In the genomic region with DNA sequence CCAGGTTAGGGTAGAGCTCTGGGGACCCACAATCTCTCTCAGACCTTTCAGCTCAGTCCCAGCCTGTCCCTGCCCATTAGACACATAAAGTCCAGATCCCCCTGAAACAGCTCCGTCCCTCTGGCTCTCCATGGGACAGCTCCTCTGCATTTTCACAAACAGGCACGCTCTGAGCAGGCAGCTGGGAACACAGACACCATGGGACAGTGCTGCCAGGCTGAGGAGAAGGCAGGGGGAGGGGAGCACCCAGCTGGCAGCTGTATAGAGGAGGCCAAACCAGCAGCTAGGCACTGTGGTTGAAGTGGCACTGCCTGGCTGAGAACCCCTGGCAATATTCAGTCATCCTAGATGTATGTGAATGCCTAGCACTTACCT, we compare ENCODE assay signal across 9 cellular contexts. TPM values are rescaled to one million over a fixed set of nuclear protein-coding genes. Genes with fewer than 3 reads are reported as not detected.
DNase-seq lines count a peak whose midpoint lies in the region; ATAC-seq and TF ChIP-seq lines count a peak whose summit lies in the region.
"Had no signal": no experiment of that assay in that cellular context is flagged by ENCODE, and none has a peak within 500 bp of the region (broad histone marks: within the 10 kb centered on the region; RNA-seq: fewer than 3 reads in every experiment).

No MANE protein-coding gene starts in this region.

- no peak overlapping the region for H2BK12ac ChIP-seq in trophoblast cell (ENCODE audit: low read length)

- H3K23ac ChIP-seq in trophoblast cell (ENCODE audit: low read length), result no peak overlapping the region

- no peak overlapping the region for H4K8ac ChIP-seq in trophoblast cell (ENCODE audit: low read depth, low read length)

- H2AFZ ChIP-seq in trophoblast cell (ENCODE audit: insufficient read depth, low read length, poor library complexity), result no peak overlapping the region

- H3K36me3 Mint-ChIP-seq in T-helper 2 cell treated with Interferon-gamma antibody and Interleukin-4, amounts not matched to agents 5 μg/mL and 100 μg/mL, for 36 hours (ENCODE audit: low read depth), result peaks cover 36% of the 10 kb centered on the region
- peaks cover 56% of the 10 kb centered on the region for H3K36me3 Mint-ChIP-seq in activated T-helper 17 cell treated with anti-CD3 and anti-CD28 coated beads, Interleukin-2, amount 50 U/mL, for 72 hours (ENCODE audit: low read depth)

- no peak overlapping the region for H3K18ac ChIP-seq in trophoblast cell (ENCODE audit: low read length)

- 83% methylated on average over 1 of the region's 2 CpGs for WGBS in suprapubic skin
- WGBS in trophoblast cell (ENCODE audit: extremely low coverage, insufficient coverage, insufficient read length), result no CpG with 5 or more reads among the region's 2 CpGs

- H2BK120ac ChIP-seq in trophoblast cell (ENCODE audit: insufficient read depth, low read length, poor library complexity), result no peak overlapping the region

- no peak for DNase-seq in T-helper 2 cell treated with Interferon-gamma antibody and Interleukin-4, amounts not matched to agents 5 μg/mL and 100 μg/mL, for 36 hours (ENCODE audit: low spot score)
- DNase-seq in T-helper 2 cell, result no peak
- no peak for DNase-seq in suprapubic skin (ENCODE audit: low spot score in 2 of 2)
- no peak for DNase-seq in HPDE6-E6E7 (ENCODE audit: extremely low spot score)
- no peak for DNase-seq in trophoblast cell
- DNase-seq: NCI-H82 had no signal

- H3K9me3 ChIP-seq in suprapubic skin, result no peaks in the 10 kb centered on the region
- no peaks in the 10 kb centered on the region for H3K9me3 ChIP-seq in trophoblast cell (ENCODE audit: insufficient read depth, low read depth, low read length)

- no peak overlapping the region for H2BK5ac ChIP-seq in trophoblast cell (ENCODE audit: low read depth, low read length, poor library complexity)

- H3K4me2 ChIP-seq in trophoblast cell (ENCODE audit: low read length), result no peak overlapping the region

- peak overlapping the region; percentile 98 for H3K27ac ChIP-seq in layer of hippocampus (ENCODE audit: low read depth, low read length)
- peak overlapping the region; percentile 95 for H3K27ac ChIP-seq in suprapubic skin
- H3K27ac ChIP-seq in trophoblast cell (ENCODE audit: low read depth, low read length), result no peak overlapping the region

- H3K4me1 ChIP-seq in suprapubic skin (peaks cover 62% of the 10 kb centered on the region), trophoblast cell (ENCODE audit: control insufficient read depth in 1 of 2, insufficient read depth in 2 of 2, low read length in 2 of 2) (peaks cover 22% of the 10 kb centered on the region in 2 experiments)

- no peak for TF ChIP-seq POLR2A in suprapubic skin (IDR thresholded peaks at IDR 0.05)

- no peak overlapping the region for H3K14ac ChIP-seq in trophoblast cell (ENCODE audit: low read length)

- H3K79me1 ChIP-seq in trophoblast cell (ENCODE audit: low read length), result peaks cover 22% of the 10 kb centered on the region

- TF ChIP-seq EP300 in suprapubic skin (IDR thresholded peaks at IDR 0.05), result no peak

- H3K4me3 ChIP-seq in suprapubic skin (peak overlapping the region; percentile 89), trophoblast cell (ENCODE audit: low read depth, low read length) (no peak overlapping the region)

- no peak overlapping the region for H3K9ac ChIP-seq in trophoblast cell (ENCODE audit: low read length)

- H4K12ac ChIP-seq in trophoblast cell (ENCODE audit: low read depth, low read length), result no peak overlapping the region

- no peak for TF ChIP-seq CTCF in suprapubic skin (IDR thresholded peaks at IDR 0.05)

- no peak overlapping the region for H2AK5ac ChIP-seq in trophoblast cell (ENCODE audit: low read length)

- H3K4me3 Mint-ChIP-seq in T-helper 2 cell treated with Interferon-gamma antibody and Interleukin-4, amounts not matched to agents 5 μg/mL and 100 μg/mL, for 36 hours, result peak overlapping the region; percentile 90
- peak overlapping the region; percentile 91 for H3K4me3 Mint-ChIP-seq in activated T-helper 17 cell treated with anti-CD3 and anti-CD28 coated beads, Interleukin-2, amount 50 U/mL, for 72 hours

- ATAC-seq in activated T-helper 17 cell treated with anti-CD3 and anti-CD28 coated beads, Interleukin-2, amount 50 U/mL, for 72 hours (replicated peaks), result no peak
- ATAC-seq in GM19328 (IDR thresholded peaks at IDR 0.05; ENCODE audit: unreplicated experiment), result no peak

- H4K91ac ChIP-seq in trophoblast cell (ENCODE audit: low read depth, low read length), result no peak overlapping the region

- H3K27me3 ChIP-seq in layer of hippocampus (ENCODE audit: control insufficient read depth, insufficient read depth, low read length) (no peaks in the 10 kb centered on the region), suprapubic skin (no peaks in the 10 kb centered on the region), trophoblast cell (ENCODE audit: insufficient read depth, low read length) (no peaks in the 10 kb centered on the region)

- H3K27me3 Mint-ChIP-seq in T-helper 2 cell treated with Interferon-gamma antibody and Interleukin-4, amounts not matched to agents 5 μg/mL and 100 μg/mL, for 36 hours (ENCODE audit: low read depth), result peaks cover 11% of the 10 kb centered on the region
- no peaks in the 10 kb centered on the region for H3K27me3 Mint-ChIP-seq in activated T-helper 17 cell treated with anti-CD3 and anti-CD28 coated beads, Interleukin-2, amount 50 U/mL, for 72 hours

- H3K79me2 ChIP-seq in trophoblast cell (ENCODE audit: control insufficient read depth, insufficient read depth, low read length, poor library complexity), result peaks cover 9% of the 10 kb centered on the region

- no peak overlapping the region for H3K4ac ChIP-seq in trophoblast cell (ENCODE audit: low read depth, low read length)

- no peaks in the 10 kb centered on the region for H3K9me3 Mint-ChIP-seq in T-helper 2 cell treated with Interferon-gamma antibody and Interleukin-4, amounts not matched to agents 5 μg/mL and 100 μg/mL, for 36 hours
- no peaks in the 10 kb centered on the region for H3K9me3 Mint-ChIP-seq in activated T-helper 17 cell treated with anti-CD3 and anti-CD28 coated beads, Interleukin-2, amount 50 U/mL, for 72 hours

- H3K36me3 ChIP-seq in suprapubic skin (peaks cover 21% of the 10 kb centered on the region), trophoblast cell (ENCODE audit: control insufficient read depth in 1 of 2, insufficient read depth in 2 of 2, low read length in 2 of 2) (peaks cover 0 to 3% of the 10 kb centered on the region in 2 experiments)

- H3K4me1 Mint-ChIP-seq in T-helper 2 cell treated with Interferon-gamma antibody and Interleukin-4, amounts not matched to agents 5 μg/mL and 100 μg/mL, for 36 hours (ENCODE audit: low read depth), result peaks cover 44% of the 10 kb centered on the region
- peaks cover 45% of the 10 kb centered on the region for H3K4me1 Mint-ChIP-seq in activated T-helper 17 cell treated with anti-CD3 and anti-CD28 coated beads, Interleukin-2, amount 50 U/mL, for 72 hours

- peak overlapping the region; percentile 41 for H3K27ac Mint-ChIP-seq in T-helper 2 cell treated with Interferon-gamma antibody and Interleukin-4, amounts not matched to agents 5 μg/mL and 100 μg/mL, for 36 hours
- H3K27ac Mint-ChIP-seq in activated T-helper 17 cell treated with anti-CD3 and anti-CD28 coated beads, Interleukin-2, amount 50 U/mL, for 72 hours, result peak overlapping the region; percentile 88

RNA-seq across cellular contexts. Expression of a gene that starts 2.0 kb away (rescaled TPM):
- 100 to 1,000 TPM in 1 of 2 donors, 10 to 100 TPM in 1; 74.9 to 242 TPM for total RNA-seq in activated T-helper 17 cell treated with anti-CD3 and anti-CD28 coated beads, Interleukin-2, amount 50 U/mL, for 72 hours
- 100 to 1,000 TPM in 1 of 4 donors, 10 to 100 TPM in 3; 32.6 to 162 (median 48.9) TPM for total RNA-seq in suprapubic skin
- polyA plus RNA-seq in trophoblast cell (2013), result 25.6 and 26.7 TPM in 2 replicates

RNA-seq across cellular contexts. Expression of a gene that starts 8.7 kb away (rescaled TPM):
- not detected for total RNA-seq in activated T-helper 17 cell treated with anti-CD3 and anti-CD28 coated beads, Interleukin-2, amount 50 U/mL, for 72 hours
- total RNA-seq in suprapubic skin, result not detected
- 0.18 and 0.22 TPM in 2 replicates for polyA plus RNA-seq in trophoblast cell (2013)

RNA-seq across cellular contexts. Expression of a gene that starts 43.9 kb away (rescaled TPM):
- total RNA-seq in activated T-helper 17 cell treated with anti-CD3 and anti-CD28 coated beads, Interleukin-2, amount 50 U/mL, for 72 hours, result 100 to 1,000 TPM in 1 of 2 donors, 10 to 100 TPM in 1; 63.2 to 105 TPM
- 10 to 100 TPM; 28.8 to 53.8 (median 43.3) TPM for total RNA-seq in suprapubic skin
- polyA plus RNA-seq in trophoblast cell (2013), result 26.5 and 28.3 TPM in 2 replicates
